Comparison of ENCODE assay signal across 1 cellular context in genomic region chr17:74514632-74515035, GRCh38.
TF ChIP-seq lines count a peak whose summit lies in the region.

No MANE protein-coding gene starts in this region.

TF ChIP-seq in SK-N-SH treated with all-trans-retinoic acid at 6 μM for 48 hours, 23 proteins besides CTCF, POLR2A, EP300 and RAD21 (continued from another document):
- TF ChIP-seq PATZ1 (CRISPR knock-in tag; IDR thresholded peaks at IDR 0.05; ENCODE audit: borderline replicate concordance), result no peak
- no peak for TF ChIP-seq ZNF70 (CRISPR knock-in tag; IDR thresholded peaks at IDR 0.05)
- TF ChIP-seq TCF4 (CRISPR knock-in tag; IDR thresholded peaks at IDR 0.05; ENCODE audit: borderline replicate concordance), result no peak
- no peak for TF ChIP-seq ISL1 (CRISPR knock-in tag; IDR thresholded peaks at IDR 0.05)
- TF ChIP-seq ZFP3 (CRISPR knock-in tag; IDR thresholded peaks at IDR 0.05), result no peak
- no peak for TF ChIP-seq ZC3H10 (CRISPR knock-in tag; IDR thresholded peaks at IDR 0.05)
- TF ChIP-seq CREB5 (CRISPR knock-in tag; IDR thresholded peaks at IDR 0.05; ENCODE audit: low read depth), result no peak
- no peak for TF ChIP-seq PPARA (CRISPR knock-in tag; IDR thresholded peaks at IDR 0.05; ENCODE audit: borderline replicate concordance)
- no peak for TF ChIP-seq SNAI2 (CRISPR knock-in tag; IDR thresholded peaks at IDR 0.05)
- TF ChIP-seq CSDC2 (CRISPR knock-in tag; IDR thresholded peaks at IDR 0.05), result no peak
- no peak for TF ChIP-seq CSRNP3 (CRISPR knock-in tag; IDR thresholded peaks at IDR 0.05)
- no peak for TF ChIP-seq GLIS3 (CRISPR knock-in tag; IDR thresholded peaks at IDR 0.05)
- no peak for TF ChIP-seq TOX (CRISPR knock-in tag; IDR thresholded peaks at IDR 0.05; ENCODE audit: borderline replicate concordance)
- TF ChIP-seq ARNTL (CRISPR knock-in tag; IDR thresholded peaks at IDR 0.05; ENCODE audit: borderline replicate concordance, low read depth), result no peak
TF ChIP-seq in SK-N-SH treated with all-trans-retinoic acid at 6 μM for 48 hours: peak in this region for 0.
